12 cellular contexts compared by ENCODE assay signal in the genomic region with DNA sequence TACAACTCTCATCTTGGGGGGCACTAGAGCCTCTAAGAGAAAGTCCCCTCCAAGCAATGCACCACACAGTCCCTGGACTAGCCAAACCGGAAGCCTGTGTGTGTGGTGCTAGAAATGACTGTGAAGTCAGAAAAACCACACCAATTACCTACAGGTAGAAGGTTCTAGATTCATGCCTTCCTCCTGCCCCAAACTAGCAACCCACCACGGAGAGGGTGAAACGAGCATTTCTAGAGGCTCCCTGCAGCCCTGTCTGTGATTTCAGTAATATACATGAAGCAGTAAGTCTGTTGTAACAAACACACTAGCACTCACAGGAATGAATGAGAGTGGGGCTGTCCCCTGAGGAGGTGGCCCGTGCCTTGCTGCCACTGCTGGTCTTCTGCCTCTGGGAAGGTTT. TPM values are rescaled to one million over a fixed set of nuclear protein-coding genes. Genes with fewer than 3 reads are reported as not detected.
DNase-seq lines count a peak whose midpoint lies in the region; ATAC-seq and TF ChIP-seq lines count a peak whose summit lies in the region.
"Had no signal": no experiment of that assay in that cellular context is flagged by ENCODE, and none has a peak within 500 bp of the region (broad histone marks: within the 10 kb centered on the region; RNA-seq: fewer than 3 reads in every experiment).

No MANE protein-coding gene starts in this region.

- H3K4me1 ChIP-seq in psoas muscle = peaks cover 77% of the 10 kb centered on the region

- H3K4me3 ChIP-seq in psoas muscle = no peak overlapping the region

- WGBS in psoas muscle, 3 donors = 73 to 86% (median 76%) methylated on average over 4 of the region's 4 CpGs

- in situ Hi-C loops in KBM-7 (cut with MboI; ENCODE audit: low pct_unique_long_range_greater_than_20kb, low sequenced_read_pairs) = no loop called here

- intact Hi-C loops in psoas muscle (cut with DNase I) = no loop called here

- DNase-seq in KBM-7 = peak; percentile 20
- DNase-seq in psoas muscle = no peak
- DNase-seq in COLO668 (lab: John Stamatoyannopoulos, UW; ENCODE audit: unreplicated experiment) = no peak
- no peak for DNase-seq in GOT3 (lab: John Stamatoyannopoulos, UW)
- DNase-seq: anterior cingulate cortex, Calu3, NCI-H1436 had no signal

- TF ChIP-seq CTCF in psoas muscle (IDR thresholded peaks at IDR 0.05) = no peak

- no peaks in the 10 kb centered on the region for H3K9me3 ChIP-seq in psoas muscle
- H3K9me3 ChIP-seq: neutrophil had no signal

- peak overlapping the region; percentile 83 for H3K27ac ChIP-seq in psoas muscle
- H3K27ac ChIP-seq: neutrophil had no signal

- ATAC-seq in GM18868 (IDR thresholded peaks at IDR 0.05; ENCODE audit: unreplicated experiment) (peak; percentile 53), GM21786 (IDR thresholded peaks at IDR 0.05; ENCODE audit: unreplicated experiment) (peak; percentile 41), psoas muscle (no peak), GM19035 (IDR thresholded peaks at IDR 0.05; ENCODE audit: unreplicated experiment) (no peak), HG02588 (IDR thresholded peaks at IDR 0.05; ENCODE audit: unreplicated experiment) (no peak)

- no peaks in the 10 kb centered on the region for H3K27me3 ChIP-seq in psoas muscle (ENCODE audit: insufficient read depth in 3 of 3, low read length in 2 of 3)

- no peaks in the 10 kb centered on the region for H3K36me3 ChIP-seq in psoas muscle (ENCODE audit: insufficient read depth in 1 of 2, low read depth in 1 of 2)
- H3K36me3 ChIP-seq: neutrophil had no signal

RNA-seq across cellular contexts. Expression of a gene that starts 13.6 kb away (rescaled TPM):
- total RNA-seq in psoas muscle = 10 to 100 TPM; 10.6 to 36.9 (median 26.2) TPM
- polyA plus RNA-seq in psoas muscle = 10 to 100 TPM in 1 of 3 donors, 1 to 10 TPM in 2; 3.3 to 11.5 (median 5.2) TPM

Comparison
In these comparisons a context has a peak if more than half of its experiments do, and no peak if none do; other contexts are left out.
1. ATAC-seq: peak in GM18868 (single experiment) and GM21786 (single experiment); none in psoas muscle (0 of 4), GM19035 (single experiment) and HG02588 (single experiment).